Comparison of ENCODE assay signal across 20 cellular contexts in genomic region chr10:6008497-6009142, GRCh38. TPM values are rescaled to one million over a fixed set of nuclear protein-coding genes. Genes with fewer than 3 reads are reported as not detected.
DNase-seq lines count a peak whose midpoint lies in the region; ATAC-seq and TF ChIP-seq lines count a peak whose summit lies in the region.
"Had no signal": no experiment of that assay in that cellular context is flagged by ENCODE, and none has a peak within 500 bp of the region (broad histone marks: within the 10 kb centered on the region; RNA-seq: fewer than 3 reads in every experiment).

No MANE protein-coding gene starts in this region.

- POLR2A ChIA-PET in RWPE1 (lab: Yijun Ruan, JAX; ENCODE audit: low non-redundant PET) = no interaction called here

- H3K27ac ChIP-seq in CD4-positive, CD25-positive, alpha-beta regulatory T cell (ENCODE audit: insufficient read depth, low read length, poor library complexity, severe bottlenecking) = no peak overlapping the region
- H3K27ac ChIP-seq in right cardiac atrium (ENCODE audit: low read length) (peak overlapping the region; percentile 34), smooth muscle cell (ENCODE audit: low read depth) (peak overlapping the region; percentile 4), RWPE1 (no peak overlapping the region)

- peak overlapping the region; percentile 38 for H3K4me2 ChIP-seq in smooth muscle cell

- intact Hi-C loops in right cardiac atrium (cut with DNase I) = no loop called here

- H3K36me3 ChIP-seq in CD4-positive, CD25-positive, alpha-beta regulatory T cell (ENCODE audit: control insufficient read depth, insufficient read depth, low read length) = peaks cover 27% of the 10 kb centered on the region
- H3K36me3 ChIP-seq in smooth muscle cell (ENCODE audit: low read depth) = no peaks in the 10 kb centered on the region

- DNase-seq in CD4-positive, CD25-positive, alpha-beta regulatory T cell = peak in 1 of 3 donors; percentile 25
- DNase-seq in amniotic epithelial cell (ENCODE audit: low read depth) (peak; percentile 13), right cardiac atrium (no peak), smooth muscle cell (lab: John Stamatoyannopoulos, UW; ENCODE audit: unreplicated experiment) (no peak), RWPE1 (ENCODE audit: low spot score) (no peak), HPDE6-E6E7 (ENCODE audit: extremely low spot score) (no peak)
- no peak for DNase-seq in stimulated activated naive CD8-positive, alpha-beta T cell treated with anti-CD3 and anti-CD28 coated beads, Interleukin-15, Interleukin-2, amounts not matched to agents 100 U/mL and 50 U/mL, for 24 hours
- DNase-seq: activated CD4-positive, alpha-beta T cell treated with anti-CD3 and anti-CD28 coated beads for 4 hours; activated T-cell treated with anti-CD3 and anti-CD28 coated beads, Interleukin-2, amount 50 U/mL, for 48 hours; amniotic stem cell; CD4-positive, alpha-beta memory T cell; HCEC 1CT; NCI-H1105; SHP77 had no signal

- peaks cover 20% of the 10 kb centered on the region for H3K36me3 Mint-ChIP-seq in CD4-positive, CD25-positive, alpha-beta regulatory T cell

- no peaks in the 10 kb centered on the region for H3K9me3 ChIP-seq in CD4-positive, CD25-positive, alpha-beta regulatory T cell (ENCODE audit: control insufficient read depth in 2 of 2, low read length in 2 of 2)
- no peaks in the 10 kb centered on the region for H3K9me3 ChIP-seq in right cardiac atrium (ENCODE audit: control insufficient read depth, low read length)
- H3K9me3 ChIP-seq in smooth muscle cell (replicated peaks; ENCODE audit: low read depth) = no peaks in the 10 kb centered on the region

- no peaks in the 10 kb centered on the region for H3K27me3 ChIP-seq in CD4-positive, CD25-positive, alpha-beta regulatory T cell (ENCODE audit: control insufficient read depth, insufficient read depth, low read length)
- no peaks in the 10 kb centered on the region for H3K27me3 ChIP-seq in right cardiac atrium (ENCODE audit: control insufficient read depth, insufficient read depth)
- peaks cover 6% of the 10 kb centered on the region for H3K27me3 ChIP-seq in smooth muscle cell (ENCODE audit: low read depth)

- H4K20me1 ChIP-seq in smooth muscle cell (ENCODE audit: low read depth) = no peaks in the 10 kb centered on the region

- peak overlapping the region in 1 of 4 donors; percentile 38 for H3K4me3 Mint-ChIP-seq in CD4-positive, CD25-positive, alpha-beta regulatory T cell

- peaks cover 8 to 27% (median 13%) of the 10 kb centered on the region in 4 donors for H3K4me1 Mint-ChIP-seq in CD4-positive, CD25-positive, alpha-beta regulatory T cell

- no peaks in the 10 kb centered on the region for H3K79me2 ChIP-seq in smooth muscle cell (ENCODE audit: low read depth)

- no peaks in the 10 kb centered on the region for H3F3A ChIP-seq in smooth muscle cell (ENCODE audit: low read depth)

- TF ChIP-seq CTCF in smooth muscle cell (IDR thresholded peaks at IDR 0.05; ENCODE audit: borderline replicate concordance, insufficient read depth, poor library complexity, severe bottlenecking) = no peak
- no peak for TF ChIP-seq CTCF in RWPE1 (conservative IDR thresholded peaks at IDR 0.05; ENCODE audit: low read depth)

- WGBS in right cardiac atrium = 52% methylated on average over 5 of the region's 5 CpGs
- WGBS in smooth muscle cell (ENCODE audit: low lambda C conversion rate) = 74% methylated on average over 5 of the region's 5 CpGs

- CTCF ChIA-PET in RWPE1 (lab: Yijun Ruan, JAX) = interaction anchor here (0.6 kb wide), 1 partner anchor 30 kb away, joined by 3 read pairs; no protein-coding TSS in a partner anchor

- H3K27ac Mint-ChIP-seq in CD4-positive, CD25-positive, alpha-beta regulatory T cell = peak overlapping the region; percentile 38 to 57 (median 49)

- no peak overlapping the region for H2AFZ ChIP-seq in smooth muscle cell (ENCODE audit: low read depth)

- H3K4me1 ChIP-seq in CD4-positive, CD25-positive, alpha-beta regulatory T cell (ENCODE audit: control insufficient read depth, insufficient read depth, low read length, poor library complexity, severe bottlenecking) = no peaks in the 10 kb centered on the region
- H3K4me1 ChIP-seq in right cardiac atrium (ENCODE audit: control insufficient read depth, insufficient read depth, low read length) (no peaks in the 10 kb centered on the region), smooth muscle cell (ENCODE audit: low read depth) (no peaks in the 10 kb centered on the region)

- peaks cover 0 to 1% (median 0%) of the 10 kb centered on the region in 7 donors for H3K9me3 Mint-ChIP-seq in CD4-positive, CD25-positive, alpha-beta regulatory T cell

- no peak overlapping the region for H3K9ac ChIP-seq in smooth muscle cell (ENCODE audit: low read depth)

- H3K27me3 Mint-ChIP-seq in CD4-positive, CD25-positive, alpha-beta regulatory T cell = no peaks in the 10 kb centered on the region

- H3K4me3 ChIP-seq in CD4-positive, CD25-positive, alpha-beta regulatory T cell (ENCODE audit: low read depth, low read length) = no peak overlapping the region
- H3K4me3 ChIP-seq in right cardiac atrium (ENCODE audit: low read length) = peak overlapping the region; percentile 46
- H3K4me3 ChIP-seq in smooth muscle cell = no peak overlapping the region
- H3K4me3 ChIP-seq: K562 had no signal

- ATAC-seq in CD4-positive, CD25-positive, alpha-beta regulatory T cell (ENCODE audit: low read depth in 2 of 2) = no peak
- ATAC-seq in right cardiac atrium = peak in 1 of 2 donors; percentile 17
- no peak for ATAC-seq in stimulated activated naive CD8-positive, alpha-beta T cell treated with anti-CD3 and anti-CD28 coated beads, Interleukin-15, Interleukin-2, amounts not matched to agents 100 U/mL and 50 U/mL, for 24 hours
- no peak for ATAC-seq in HG02798 (IDR thresholded peaks at IDR 0.05; ENCODE audit: poor library complexity, unreplicated experiment)
- ATAC-seq: K562 had no signal

RNA-seq across cellular contexts. Expression of gene IL15RA, which starts 31.3 kb away (rescaled TPM):
- 17.7 TPM for total RNA-seq in CD4-positive, CD25-positive, alpha-beta regulatory T cell
- polyA plus RNA-seq in CD4-positive, CD25-positive, alpha-beta regulatory T cell = 10 to 100 TPM in 1 of 4 donors, 1 to 10 TPM in 3; 9.1 to 13.4 (median 9.5) TPM
- total RNA-seq in right cardiac atrium (10 to 100 TPM; 11.8 to 19.7 (median 15.8) TPM), smooth muscle cell (0.54 TPM in 1 of 2 replicates, not detected in the other)
- polyA plus RNA-seq in right cardiac atrium (13.9 TPM), smooth muscle cell (0.23 and 1.3 TPM in 2 replicates)
- polyA plus RNA-seq: neural cell had no signal

RNA-seq across cellular contexts. Expression of gene IL2RA, which starts 53.5 kb away (rescaled TPM):
- 220 TPM for total RNA-seq in CD4-positive, CD25-positive, alpha-beta regulatory T cell
- polyA plus RNA-seq in CD4-positive, CD25-positive, alpha-beta regulatory T cell = 100 to 1,000 TPM; 159 to 261 (median 179) TPM
- total RNA-seq in right cardiac atrium = 1 to 10 TPM in 1 of 4 donors, under 1 TPM in 3; 0.71 to 1.3 (median 0.82) TPM
- polyA plus RNA-seq in right cardiac atrium = 0.18 TPM
- not detected in 2 replicates for total RNA-seq in smooth muscle cell
- polyA plus RNA-seq in smooth muscle cell = not detected in 2 replicates
- total RNA-seq: Daoy, epithelial cell of proximal tubule, lung microvascular endothelial cell had no signal
- polyA plus RNA-seq: K562, neural cell had no signal

Comparison
In these comparisons a context has a peak if more than half of its experiments do, and no peak if none do; other contexts are left out.
1. H3K27ac ChIP-seq: peak in right cardiac atrium (single experiment) and smooth muscle cell (single experiment); none in CD4-positive, CD25-positive, alpha-beta regulatory T cell (single experiment) and RWPE1 (single experiment).
2. RNA of gene IL2RA, which starts 53.5 kb away (total RNA-seq): 220 TPM in CD4-positive, CD25-positive, alpha-beta regulatory T cell (single experiment); 0.71 to 1.3 TPM in right cardiac atrium and not detected in smooth muscle cell; every median in the first group is over 10 times any median in the second.